Comparison of ENCODE assay signal across 1 cellular context in the genomic region with DNA sequence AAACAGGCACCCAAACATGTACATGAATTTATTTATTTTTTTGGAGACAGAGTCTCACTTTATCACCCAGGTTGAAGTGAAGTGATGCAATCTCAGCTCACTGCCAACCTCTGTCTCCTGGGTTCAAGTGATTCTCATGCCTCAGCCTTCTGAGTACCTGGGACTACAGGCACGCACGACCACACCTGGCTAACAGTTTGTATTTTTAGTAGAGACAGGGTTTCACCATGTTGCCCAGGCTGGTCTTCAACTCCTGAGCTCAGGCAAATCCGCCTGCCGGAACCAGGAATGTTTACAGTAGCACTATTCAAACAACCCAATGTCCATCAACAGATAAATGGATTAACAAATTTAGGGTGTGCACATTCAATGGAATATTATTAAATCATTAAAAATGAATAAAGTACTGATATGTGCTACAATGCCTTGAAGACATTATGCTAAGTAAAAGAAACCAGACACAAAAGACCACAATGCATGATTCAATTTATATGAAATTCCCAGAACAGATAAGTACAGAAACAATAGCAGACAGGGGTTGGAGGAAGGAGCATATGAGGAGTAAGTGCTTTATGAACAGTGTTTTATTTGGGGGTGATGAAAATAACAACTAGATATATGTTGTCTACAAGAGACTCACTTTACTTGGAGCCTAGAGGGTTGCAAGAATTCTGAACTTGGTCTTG.
TF ChIP-seq lines count a peak whose summit lies in the region.

No MANE protein-coding gene starts in this region.

TF ChIP-seq in HepG2, 621 proteins besides CTCF, POLR2A, EP300 and RAD21 (continued from another document and continues in another):
- TF ChIP-seq MED1 (CRISPR knock-in tag; IDR thresholded peaks at IDR 0.05) = peak; percentile 89
- peak; percentile 92 for TF ChIP-seq MIXL1 (CRISPR knock-in tag; IDR thresholded peaks at IDR 0.05)
- TF ChIP-seq SAP130 (CRISPR knock-in tag; IDR thresholded peaks at IDR 0.05; ENCODE audit: low read depth) = peak; percentile 89
- TF ChIP-seq, protein P1, sequence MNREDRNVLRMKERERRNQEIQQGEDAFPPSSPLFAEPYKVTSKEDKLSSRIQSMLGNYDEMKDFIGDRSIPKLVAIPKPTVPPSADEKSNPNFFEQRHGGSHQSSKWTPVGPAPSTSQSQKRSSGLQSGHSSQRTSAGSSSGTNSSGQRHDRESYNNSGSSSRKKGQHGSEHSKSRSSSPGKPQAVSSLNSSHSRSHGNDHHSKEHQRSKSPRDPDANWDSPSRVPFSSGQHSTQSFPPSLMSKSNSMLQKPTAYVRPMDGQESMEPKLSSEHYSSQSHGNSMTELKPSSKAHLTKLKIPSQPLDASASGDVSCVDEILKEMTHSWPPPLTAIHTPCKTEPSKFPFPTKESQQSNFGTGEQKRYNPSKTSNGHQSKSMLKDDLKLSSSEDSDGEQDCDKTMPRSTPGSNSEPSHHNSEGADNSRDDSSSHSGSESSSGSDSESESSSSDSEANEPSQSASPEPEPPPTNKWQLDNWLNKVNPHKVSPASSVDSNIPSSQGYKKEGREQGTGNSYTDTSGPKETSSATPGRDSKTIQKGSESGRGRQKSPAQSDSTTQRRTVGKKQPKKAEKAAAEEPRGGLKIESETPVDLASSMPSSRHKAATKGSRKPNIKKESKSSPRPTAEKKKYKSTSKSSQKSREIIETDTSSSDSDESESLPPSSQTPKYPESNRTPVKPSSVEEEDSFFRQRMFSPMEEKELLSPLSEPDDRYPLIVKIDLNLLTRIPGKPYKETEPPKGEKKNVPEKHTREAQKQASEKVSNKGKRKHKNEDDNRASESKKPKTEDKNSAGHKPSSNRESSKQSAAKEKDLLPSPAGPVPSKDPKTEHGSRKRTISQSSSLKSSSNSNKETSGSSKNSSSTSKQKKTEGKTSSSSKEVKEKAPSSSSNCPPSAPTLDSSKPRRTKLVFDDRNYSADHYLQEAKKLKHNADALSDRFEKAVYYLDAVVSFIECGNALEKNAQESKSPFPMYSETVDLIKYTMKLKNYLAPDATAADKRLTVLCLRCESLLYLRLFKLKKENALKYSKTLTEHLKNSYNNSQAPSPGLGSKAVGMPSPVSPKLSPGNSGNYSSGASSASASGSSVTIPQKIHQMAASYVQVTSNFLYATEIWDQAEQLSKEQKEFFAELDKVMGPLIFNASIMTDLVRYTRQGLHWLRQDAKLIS (CRISPR knock-in tag; IDR thresholded peaks at IDR 0.05) = no peak
- no peak for TF ChIP-seq ZMYM3 (CRISPR knock-in tag; IDR thresholded peaks at IDR 0.05)
- 0 out of 2 replicates have a peak, but pooled peaks have one; percentile 24 for TF ChIP-seq THAP11 (CRISPR knock-in tag; IDR thresholded peaks at IDR 0.05)
- no peak for TF ChIP-seq ZNF749 (CRISPR knock-in tag; IDR thresholded peaks at IDR 0.05; ENCODE audit: borderline replicate concordance)
- no peak for TF ChIP-seq SOX6 (IDR thresholded peaks at IDR 0.05)
- TF ChIP-seq SOX6 (CRISPR knock-in tag; IDR thresholded peaks at IDR 0.05) = peak; percentile 66
- no peak for TF ChIP-seq ZNF225 (CRISPR knock-in tag; IDR thresholded peaks at IDR 0.05)
- TF ChIP-seq SCMH1 (CRISPR knock-in tag; IDR thresholded peaks at IDR 0.05; ENCODE audit: borderline replicate concordance) = no peak
- TF ChIP-seq, protein P2, sequence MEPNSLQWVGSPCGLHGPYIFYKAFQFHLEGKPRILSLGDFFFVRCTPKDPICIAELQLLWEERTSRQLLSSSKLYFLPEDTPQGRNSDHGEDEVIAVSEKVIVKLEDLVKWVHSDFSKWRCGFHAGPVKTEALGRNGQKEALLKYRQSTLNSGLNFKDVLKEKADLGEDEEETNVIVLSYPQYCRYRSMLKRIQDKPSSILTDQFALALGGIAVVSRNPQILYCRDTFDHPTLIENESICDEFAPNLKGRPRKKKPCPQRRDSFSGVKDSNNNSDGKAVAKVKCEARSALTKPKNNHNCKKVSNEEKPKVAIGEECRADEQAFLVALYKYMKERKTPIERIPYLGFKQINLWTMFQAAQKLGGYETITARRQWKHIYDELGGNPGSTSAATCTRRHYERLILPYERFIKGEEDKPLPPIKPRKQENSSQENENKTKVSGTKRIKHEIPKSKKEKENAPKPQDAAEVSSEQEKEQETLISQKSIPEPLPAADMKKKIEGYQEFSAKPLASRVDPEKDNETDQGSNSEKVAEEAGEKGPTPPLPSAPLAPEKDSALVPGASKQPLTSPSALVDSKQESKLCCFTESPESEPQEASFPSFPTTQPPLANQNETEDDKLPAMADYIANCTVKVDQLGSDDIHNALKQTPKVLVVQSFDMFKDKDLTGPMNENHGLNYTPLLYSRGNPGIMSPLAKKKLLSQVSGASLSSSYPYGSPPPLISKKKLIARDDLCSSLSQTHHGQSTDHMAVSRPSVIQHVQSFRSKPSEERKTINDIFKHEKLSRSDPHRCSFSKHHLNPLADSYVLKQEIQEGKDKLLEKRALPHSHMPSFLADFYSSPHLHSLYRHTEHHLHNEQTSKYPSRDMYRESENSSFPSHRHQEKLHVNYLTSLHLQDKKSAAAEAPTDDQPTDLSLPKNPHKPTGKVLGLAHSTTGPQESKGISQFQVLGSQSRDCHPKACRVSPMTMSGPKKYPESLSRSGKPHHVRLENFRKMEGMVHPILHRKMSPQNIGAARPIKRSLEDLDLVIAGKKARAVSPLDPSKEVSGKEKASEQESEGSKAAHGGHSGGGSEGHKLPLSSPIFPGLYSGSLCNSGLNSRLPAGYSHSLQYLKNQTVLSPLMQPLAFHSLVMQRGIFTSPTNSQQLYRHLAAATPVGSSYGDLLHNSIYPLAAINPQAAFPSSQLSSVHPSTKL (CRISPR knock-in tag; IDR thresholded peaks at IDR 0.05) = peak; percentile 73
- TF ChIP-seq ZEB1 (IDR thresholded peaks at IDR 0.05; ENCODE audit: insufficient replicate concordance, low read depth) = peak; percentile 76
- no peak for TF ChIP-seq NONO (IDR thresholded peaks at IDR 0.05)
- 0 out of 2 replicates have a peak, but pooled peaks have one; percentile 15 for TF ChIP-seq NONO (CRISPR knock-in tag; conservative IDR thresholded peaks at IDR 0.05)
- peak; percentile 39; the same call in 1 of the 2 replicates for TF ChIP-seq GATAD1 (CRISPR knock-in tag; IDR thresholded peaks at IDR 0.05)
- TF ChIP-seq PITX1 (CRISPR knock-in tag; IDR thresholded peaks at IDR 0.05) = peak; percentile 88
- no peak for TF ChIP-seq ADNP (CRISPR knock-in tag; IDR thresholded peaks at IDR 0.05)
- peak; percentile 47 for TF ChIP-seq RXRB (CRISPR knock-in tag; IDR thresholded peaks at IDR 0.05; ENCODE audit: borderline replicate concordance)
- peak; percentile 44; the same call in 1 of the 2 replicates for TF ChIP-seq TBX2 (CRISPR knock-in tag; IDR thresholded peaks at IDR 0.05; ENCODE audit: borderline replicate concordance)
- no peak for TF ChIP-seq KAT8 (CRISPR knock-in tag; IDR thresholded peaks at IDR 0.05)
- TF ChIP-seq, protein P3, sequence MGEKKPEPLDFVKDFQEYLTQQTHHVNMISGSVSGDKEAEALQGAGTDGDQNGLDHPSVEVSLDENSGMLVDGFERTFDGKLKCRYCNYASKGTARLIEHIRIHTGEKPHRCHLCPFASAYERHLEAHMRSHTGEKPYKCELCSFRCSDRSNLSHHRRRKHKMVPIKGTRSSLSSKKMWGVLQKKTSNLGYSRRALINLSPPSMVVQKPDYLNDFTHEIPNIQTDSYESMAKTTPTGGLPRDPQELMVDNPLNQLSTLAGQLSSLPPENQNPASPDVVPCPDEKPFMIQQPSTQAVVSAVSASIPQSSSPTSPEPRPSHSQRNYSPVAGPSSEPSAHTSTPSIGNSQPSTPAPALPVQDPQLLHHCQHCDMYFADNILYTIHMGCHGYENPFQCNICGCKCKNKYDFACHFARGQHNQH (CRISPR knock-in tag; IDR thresholded peaks at IDR 0.05) = peak; percentile 83; the same call in 1 of the 2 replicates
- peak; percentile 98 for TF ChIP-seq ETV5 (CRISPR knock-in tag; IDR thresholded peaks at IDR 0.05; ENCODE audit: borderline replicate concordance)
- TF ChIP-seq, protein P4, sequence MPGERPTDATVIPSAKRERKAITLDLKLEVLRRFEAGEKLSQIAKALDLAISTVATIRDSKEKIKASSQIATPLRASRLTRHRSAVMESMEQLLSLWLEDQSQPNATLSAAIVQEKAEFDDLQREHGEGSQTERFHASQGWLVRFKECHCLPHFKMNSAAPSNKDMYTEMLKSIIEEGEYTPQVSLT (CRISPR knock-in tag; IDR thresholded peaks at IDR 0.05; ENCODE audit: borderline replicate concordance, low read depth) = no peak
- TF ChIP-seq, protein P5, sequence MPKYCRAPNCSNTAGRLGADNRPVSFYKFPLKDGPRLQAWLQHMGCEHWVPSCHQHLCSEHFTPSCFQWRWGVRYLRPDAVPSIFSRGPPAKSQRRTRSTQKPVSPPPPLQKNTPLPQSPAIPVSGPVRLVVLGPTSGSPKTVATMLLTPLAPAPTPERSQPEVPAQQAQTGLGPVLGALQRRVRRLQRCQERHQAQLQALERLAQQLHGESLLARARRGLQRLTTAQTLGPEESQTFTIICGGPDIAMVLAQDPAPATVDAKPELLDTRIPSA (CRISPR knock-in tag; IDR thresholded peaks at IDR 0.05; ENCODE audit: borderline replicate concordance) = no peak
- peak; percentile 44 for TF ChIP-seq CREM (IDR thresholded peaks at IDR 0.05)
- TF ChIP-seq CREM (CRISPR knock-in tag; IDR thresholded peaks at IDR 0.05) = no peak
- TF ChIP-seq NFE2L2 (IDR thresholded peaks at IDR 0.05; ENCODE audit: low read length) = no peak
- TF ChIP-seq ARNT2 (CRISPR knock-in tag; IDR thresholded peaks at IDR 0.05; ENCODE audit: low read depth) = peak; percentile 12; the same call in 1 of the 2 replicates
- no peak for TF ChIP-seq SOX13 (IDR thresholded peaks at IDR 0.05)
- peak in 1 of 2 experiments; percentile 68; a peak in 1 of 4 replicates for TF ChIP-seq SOX13 (CRISPR knock-in tag; conservative IDR thresholded peaks at IDR 0.05 in 1 of 2, IDR thresholded peaks at IDR 0.05 in 1 of 2)
- 0 out of 2 replicates have a peak, but pooled peaks have one; percentile 12 for TF ChIP-seq ZNF121 (CRISPR knock-in tag; IDR thresholded peaks at IDR 0.05)
- peak; percentile 52; the same call in 1 of the 2 replicates for TF ChIP-seq YEATS4 (CRISPR knock-in tag; IDR thresholded peaks at IDR 0.05; ENCODE audit: borderline replicate concordance)
- no peak for TF ChIP-seq SP1 (IDR thresholded peaks at IDR 0.05)
- TF ChIP-seq SP1 (CRISPR knock-in tag; IDR thresholded peaks at IDR 0.05) = no peak
- TF ChIP-seq, protein P6, sequence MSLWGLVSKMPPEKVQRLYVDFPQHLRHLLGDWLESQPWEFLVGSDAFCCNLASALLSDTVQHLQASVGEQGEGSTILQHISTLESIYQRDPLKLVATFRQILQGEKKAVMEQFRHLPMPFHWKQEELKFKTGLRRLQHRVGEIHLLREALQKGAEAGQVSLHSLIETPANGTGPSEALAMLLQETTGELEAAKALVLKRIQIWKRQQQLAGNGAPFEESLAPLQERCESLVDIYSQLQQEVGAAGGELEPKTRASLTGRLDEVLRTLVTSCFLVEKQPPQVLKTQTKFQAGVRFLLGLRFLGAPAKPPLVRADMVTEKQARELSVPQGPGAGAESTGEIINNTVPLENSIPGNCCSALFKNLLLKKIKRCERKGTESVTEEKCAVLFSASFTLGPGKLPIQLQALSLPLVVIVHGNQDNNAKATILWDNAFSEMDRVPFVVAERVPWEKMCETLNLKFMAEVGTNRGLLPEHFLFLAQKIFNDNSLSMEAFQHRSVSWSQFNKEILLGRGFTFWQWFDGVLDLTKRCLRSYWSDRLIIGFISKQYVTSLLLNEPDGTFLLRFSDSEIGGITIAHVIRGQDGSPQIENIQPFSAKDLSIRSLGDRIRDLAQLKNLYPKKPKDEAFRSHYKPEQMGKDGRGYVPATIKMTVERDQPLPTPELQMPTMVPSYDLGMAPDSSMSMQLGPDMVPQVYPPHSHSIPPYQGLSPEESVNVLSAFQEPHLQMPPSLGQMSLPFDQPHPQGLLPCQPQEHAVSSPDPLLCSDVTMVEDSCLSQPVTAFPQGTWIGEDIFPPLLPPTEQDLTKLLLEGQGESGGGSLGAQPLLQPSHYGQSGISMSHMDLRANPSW (CRISPR knock-in tag; IDR thresholded peaks at IDR 0.05; ENCODE audit: borderline replicate concordance) = no peak
- TF ChIP-seq LCORL (IDR thresholded peaks at IDR 0.05) = no peak
- TF ChIP-seq LCORL (CRISPR knock-in tag; IDR thresholded peaks at IDR 0.05) = peak; percentile 31; the same call in 1 of the 2 replicates
- TF ChIP-seq PHF21A (CRISPR knock-in tag; IDR thresholded peaks at IDR 0.05) = peak; percentile 38
- no peak for TF ChIP-seq ZBTB3 (CRISPR knock-in tag; IDR thresholded peaks at IDR 0.05; ENCODE audit: borderline replicate concordance, low read depth)
- peak; percentile 25 for TF ChIP-seq GABPB1 (CRISPR knock-in tag; IDR thresholded peaks at IDR 0.05)
- peak; percentile 47; the same call in 1 of the 2 replicates for TF ChIP-seq FOXO1 (CRISPR knock-in tag; IDR thresholded peaks at IDR 0.05)
- TF ChIP-seq KLF9 (CRISPR knock-in tag; IDR thresholded peaks at IDR 0.05; ENCODE audit: low read depth) = peak; percentile 48; the same call in 1 of the 2 replicates
- 0 out of 2 replicates have a peak, but pooled peaks have one; percentile 50 for TF ChIP-seq SIN3A (IDR thresholded peaks at IDR 0.05; ENCODE audit: borderline replicate concordance, low read depth, low read length)
- TF ChIP-seq PPARG (CRISPR knock-in tag; conservative IDR thresholded peaks at IDR 0.05) = peak; percentile 59
- no peak for TF ChIP-seq ZNF598 (CRISPR knock-in tag; IDR thresholded peaks at IDR 0.05; ENCODE audit: borderline replicate concordance)
- no peak for TF ChIP-seq ATAD3A (CRISPR knock-in tag; IDR thresholded peaks at IDR 0.05)
- TF ChIP-seq, protein P7, sequence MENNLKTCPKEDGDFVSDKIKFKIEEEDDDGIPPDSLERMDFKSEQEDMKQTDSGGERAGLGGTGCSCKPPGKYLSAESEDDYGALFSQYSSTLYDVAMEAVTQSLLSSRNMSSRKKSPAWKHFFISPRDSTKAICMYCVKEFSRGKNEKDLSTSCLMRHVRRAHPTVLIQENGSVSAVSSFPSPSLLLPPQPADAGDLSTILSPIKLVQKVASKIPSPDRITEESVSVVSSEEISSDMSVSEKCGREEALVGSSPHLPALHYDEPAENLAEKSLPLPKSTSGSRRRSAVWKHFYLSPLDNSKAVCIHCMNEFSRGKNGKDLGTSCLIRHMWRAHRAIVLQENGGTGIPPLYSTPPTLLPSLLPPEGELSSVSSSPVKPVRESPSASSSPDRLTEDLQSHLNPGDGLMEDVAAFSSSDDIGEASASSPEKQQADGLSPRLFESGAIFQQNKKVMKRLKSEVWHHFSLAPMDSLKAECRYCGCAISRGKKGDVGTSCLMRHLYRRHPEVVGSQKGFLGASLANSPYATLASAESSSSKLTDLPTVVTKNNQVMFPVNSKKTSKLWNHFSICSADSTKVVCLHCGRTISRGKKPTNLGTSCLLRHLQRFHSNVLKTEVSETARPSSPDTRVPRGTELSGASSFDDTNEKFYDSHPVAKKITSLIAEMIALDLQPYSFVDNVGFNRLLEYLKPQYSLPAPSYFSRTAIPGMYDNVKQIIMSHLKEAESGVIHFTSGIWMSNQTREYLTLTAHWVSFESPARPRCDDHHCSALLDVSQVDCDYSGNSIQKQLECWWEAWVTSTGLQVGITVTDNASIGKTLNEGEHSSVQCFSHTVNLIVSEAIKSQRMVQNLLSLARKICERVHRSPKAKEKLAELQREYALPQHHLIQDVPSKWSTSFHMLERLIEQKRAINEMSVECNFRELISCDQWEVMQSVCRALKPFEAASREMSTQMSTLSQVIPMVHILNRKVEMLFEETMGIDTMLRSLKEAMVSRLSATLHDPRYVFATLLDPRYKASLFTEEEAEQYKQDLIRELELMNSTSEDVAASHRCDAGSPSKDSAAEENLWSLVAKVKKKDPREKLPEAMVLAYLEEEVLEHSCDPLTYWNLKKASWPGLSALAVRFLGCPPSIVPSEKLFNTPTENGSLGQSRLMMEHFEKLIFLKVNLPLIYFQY (CRISPR knock-in tag; IDR thresholded peaks at IDR 0.05; ENCODE audit: borderline replicate concordance) = peak; percentile 81; the same call in 1 of the 2 replicates
- TF ChIP-seq NFKB2 (CRISPR knock-in tag; IDR thresholded peaks at IDR 0.05; ENCODE audit: borderline replicate concordance) = no peak
- 0 out of 2 replicates have a peak, but pooled peaks have one; percentile 11 for TF ChIP-seq TCF7 (IDR thresholded peaks at IDR 0.05; ENCODE audit: low read depth)
